9 cellular contexts compared by ENCODE assay signal in genomic region chr3:182212479-182213076, GRCh38.
A peak's percentile ranks its signal among the peaks of the same experiment; 100 is the strongest.
DNase-seq lines count a peak whose midpoint lies in the region; ATAC-seq and TF ChIP-seq lines count a peak whose summit lies in the region.
"Had no signal": no experiment of that assay in that cellular context is flagged by ENCODE, and none has a peak within 500 bp of the region (broad histone marks: within the 10 kb centered on the region; RNA-seq: fewer than 3 reads in every experiment).

No MANE protein-coding gene starts in this region.

- no peaks in the 10 kb centered on the region for H3K27me3 ChIP-seq in colonic mucosa

- no peak for TF ChIP-seq CTCF in colonic mucosa (IDR thresholded peaks at IDR 0.05)

- no peaks in the 10 kb centered on the region for H3K36me3 ChIP-seq in colonic mucosa
- H3K36me3 ChIP-seq: neutrophil had no signal

- no peak for ATAC-seq in HG02588 (IDR thresholded peaks at IDR 0.05; ENCODE audit: unreplicated experiment)

- H3K27ac ChIP-seq in colonic mucosa, result no peak overlapping the region
- H3K27ac ChIP-seq: neutrophil had no signal

- H3K4me3 ChIP-seq in colonic mucosa, result no peak overlapping the region

- no peaks in the 10 kb centered on the region for H3K9me3 ChIP-seq in colonic mucosa
- H3K9me3 ChIP-seq: neutrophil had no signal

- intact Hi-C loops in colonic mucosa (cut with DNase I), result no loop called here

- DNase-seq in HCEC 1CT, result peak; percentile 65
- DNase-seq in NCI-H446 (lab: John Stamatoyannopoulos, UW), result peak; percentile 89 to 96
- DNase-seq in colonic mucosa, result peak; percentile 20
- peak; percentile 38 for DNase-seq in occipital lobe (lab: John Stamatoyannopoulos, UW)
- DNase-seq in activated CD4-positive, alpha-beta T cell treated with anti-CD3 and anti-CD28 coated beads for 1 hour, result no peak
- no peak for DNase-seq in ureter (ENCODE audit: low spot score)
- no peak for DNase-seq in NAMALWA (ENCODE audit: low spot score)

- H3K4me1 ChIP-seq in colonic mucosa, result no peaks in the 10 kb centered on the region

- H3K9ac ChIP-seq in colonic mucosa (ENCODE audit: low read depth in 2 of 2, low read length in 2 of 2), result no peak overlapping the region

Comparison
In these comparisons a context has a peak if more than half of its experiments do, and no peak if none do; other contexts are left out.
1. DNase-seq: peak in HCEC 1CT (single experiment), NCI-H446 (2 of 2), colonic mucosa (single experiment) and occipital lobe (single experiment); none in activated CD4-positive, alpha-beta T cell treated with anti-CD3 and anti-CD28 coated beads for 1 hour (single experiment), ureter (single experiment) and NAMALWA (single experiment).